Comparison of ENCODE assay signal across 21 cellular contexts in the genomic region with DNA sequence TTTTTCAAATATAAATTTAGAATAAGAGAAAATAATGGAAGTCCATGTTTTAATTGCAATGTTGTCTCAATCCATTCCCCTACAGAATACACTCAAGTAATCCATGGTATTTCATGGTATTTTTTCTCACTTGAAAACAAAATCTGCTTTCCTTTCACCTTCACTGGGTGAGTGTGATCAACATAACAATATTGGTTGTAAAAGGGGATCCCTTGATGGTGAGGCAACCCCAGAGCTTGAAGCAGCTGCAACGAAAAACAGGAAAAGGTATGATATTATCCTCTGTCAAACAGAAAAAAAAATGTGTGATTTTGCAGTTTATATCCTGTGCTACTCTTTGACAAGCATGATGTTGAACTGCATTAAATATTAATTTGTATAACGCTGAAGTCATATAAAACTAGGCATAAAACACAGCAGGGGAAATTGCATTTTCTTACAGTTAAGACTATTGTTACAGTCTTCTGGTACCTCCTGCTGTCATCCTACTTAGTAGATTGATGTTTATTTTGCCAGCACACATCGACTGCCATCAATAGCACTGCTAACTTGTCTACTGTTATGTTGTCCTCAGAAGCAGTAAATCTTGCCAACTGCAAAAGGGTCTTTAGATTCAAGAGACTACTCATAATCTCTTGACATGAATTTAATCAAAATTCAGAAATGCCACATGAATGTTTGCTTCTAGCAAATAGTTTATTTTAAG.
DNase-seq lines count a peak whose midpoint lies in the region; ATAC-seq, FAIRE-seq and TF ChIP-seq lines count a peak whose summit lies in the region.
"Had no signal": no experiment of that assay in that cellular context is flagged by ENCODE, and none has a peak within 500 bp of the region (broad histone marks: within the 10 kb centered on the region; RNA-seq: fewer than 3 reads in every experiment).

No MANE protein-coding gene starts in this region.

- WGBS in H1 (ENCODE audit: extremely low coverage in 1 of 2, insufficient coverage in 1 of 2, insufficient read length in 1 of 2, insufficient replicate concordance in 2 of 2, low coverage in 1 of 2, low lambda C conversion rate in 2 of 2, missing lambda C conversion rate in 1 of 2), 2 experiments, result 3% methylated on average over 3 of the region's 3 CpGs; no CpG with 5 or more reads in 1 of the 2 experiments

- no peak overlapping the region for H2BK120ac ChIP-seq in H1 (replicated peaks; ENCODE audit: low read depth, low read length)

- H4K91ac ChIP-seq in H1 (replicated peaks; ENCODE audit: insufficient read length, low read length), result no peak overlapping the region

- no peak overlapping the region; the same call in 1 of the 2 replicates for H3K27ac ChIP-seq in H1 (ENCODE audit: low read depth, low read length)

- H2AFZ ChIP-seq in H1 (ENCODE audit: low read length), result no peak overlapping the region

- H3K79me1 ChIP-seq in H1 (ENCODE audit: low read depth, low read length), result no peaks in the 10 kb centered on the region

- POLR2A ChIA-PET in H1 (lab: Charles Lee; ENCODE audit: partially characterized antibody), result no interaction called here
- POLR2A ChIA-PET in activated CD8-positive, alpha-beta T cell treated with anti-CD3 and anti-CD28 coated beads, Interleukin-2, amount 10 ng/mL, durations not matched to agents 7 days and 5 days (lab: Charles Lee), result no interaction called here

- H2BK5ac ChIP-seq in H1 (ENCODE audit: low read depth, low read length), result no peak overlapping the region

- no peak overlapping the region for H4K8ac ChIP-seq in H1 (ENCODE audit: extremely low read depth, insufficient read depth, low read length)

- H2BK20ac ChIP-seq in H1 (ENCODE audit: low read length), result no peak overlapping the region

- no peak for TF ChIP-seq RAD21 in H1 (IDR thresholded peaks at IDR 0.05 in 1 of 2, conservative IDR thresholded peaks at IDR 0.05 in 1 of 2; ENCODE audit: low read depth in 2 of 2, low read length in 2 of 2)

- H2BK12ac ChIP-seq in H1 (ENCODE audit: low read depth, low read length), result no peak overlapping the region; the same call in 1 of the 2 replicates

- no peaks in the 10 kb centered on the region for H3K79me2 ChIP-seq in H1 (ENCODE audit: control insufficient read depth in 1 of 2, insufficient read depth in 2 of 2, low read length in 2 of 2)

- H3K23ac ChIP-seq in H1 (ENCODE audit: insufficient read length), result no peak overlapping the region

- H3K4ac ChIP-seq in H1 (replicated peaks; ENCODE audit: insufficient read length, low read depth, low read length), result no peak overlapping the region

- peak overlapping the region in 2 of 4 experiments; percentile 12 to 46; a peak in 3 of 8 replicates for H3K4me3 ChIP-seq in H1 (ENCODE audit: extremely low read depth in 1 of 4, insufficient read depth in 2 of 4, low read depth in 3 of 4, low read length in 4 of 4)

- H3K4me3 Mint-ChIP-seq in activated CD8-positive, alpha-beta T cell treated with anti-CD3 and anti-CD28 coated beads, Interleukin-2, amount 10 ng/mL, durations not matched to agents 7 days and 5 days, result no peak overlapping the region
- H3K4me3 Mint-ChIP-seq: B cell, T-cell had no signal

- H3K56ac ChIP-seq in H1 (replicated peaks; ENCODE audit: insufficient read length, low read depth, low read length), result no peak overlapping the region

- H4K5ac ChIP-seq in H1 (ENCODE audit: insufficient read length, low read depth, low read length), result peak overlapping the region; percentile 60

- H3K9me3 ChIP-seq in H1 (ENCODE audit: insufficient read depth in 2 of 2, low read depth in 1 of 2, low read length in 1 of 2), result peaks cover 0 to 2% of the 10 kb centered on the region in 2 experiments; a peak in 1 of 4 replicates
- H3K9me3 ChIP-seq: SK-N-SH had no signal

- no peaks in the 10 kb centered on the region for H4K20me1 ChIP-seq in H1 (replicated peaks in 1 of 2; ENCODE audit: control insufficient read depth in 1 of 2, insufficient read depth in 2 of 2, low read length in 2 of 2)

- TF ChIP-seq POLR2A in H1 (IDR thresholded peaks at IDR 0.05; ENCODE audit: control extremely low read depth in 1 of 2, low read depth in 2 of 2, low read length in 2 of 2), result no peak

- no peaks in the 10 kb centered on the region for H3K27me3 Mint-ChIP-seq in activated CD8-positive, alpha-beta T cell treated with anti-CD3 and anti-CD28 coated beads, Interleukin-2, amount 10 ng/mL, durations not matched to agents 7 days and 5 days (ENCODE audit: low read depth)
- H3K27me3 Mint-ChIP-seq: B cell, T-cell had no signal

- no peaks in the 10 kb centered on the region for H3K36me3 Mint-ChIP-seq in activated CD8-positive, alpha-beta T cell treated with anti-CD3 and anti-CD28 coated beads, Interleukin-2, amount 10 ng/mL, durations not matched to agents 7 days and 5 days (ENCODE audit: low read depth)
- H3K36me3 Mint-ChIP-seq: T-cell had no signal

- no peak for ATAC-seq in activated CD8-positive, alpha-beta T cell treated with anti-CD3 and anti-CD28 coated beads, Interleukin-2, amount 10 ng/mL, durations not matched to agents 7 days and 5 days
- ATAC-seq: Right ventricle myocardium inferior, T-cell had no signal

- CTCF ChIA-PET in H1 (lab: Charles Lee; ENCODE audit: partially characterized antibody), result interaction anchor here (0.6 to 0.8 kb wide), 3 partner anchors 43 to 1912 kb away, joined by 3 to 5 read pairs (median 3); no protein-coding TSS in a partner anchor
- CTCF ChIA-PET in activated CD8-positive, alpha-beta T cell treated with anti-CD3 and anti-CD28 coated beads, Interleukin-2, amount 10 ng/mL, durations not matched to agents 7 days and 5 days (lab: Charles Lee), result no interaction called here

- no peaks in the 10 kb centered on the region for H3K27me3 ChIP-seq in H1 (replicated peaks in 1 of 4; ENCODE audit: control insufficient read depth in 3 of 4, extremely low read depth in 1 of 4, insufficient read depth in 3 of 4, low read length in 3 of 4)

- peak; percentile 77 for FAIRE-seq in H1 (lab: Jason Lieb, UNC)
- FAIRE-seq: G401.6, RCC 7860 had no signal

- TF ChIP-seq CTCF in H1 (IDR thresholded peaks at IDR 0.05; ENCODE audit: control extremely low read depth in 1 of 3, insufficient read depth in 1 of 3, low read depth in 1 of 3, low read length in 3 of 3), result no peak
- no peak for TF ChIP-seq CTCF in GM10266 (IDR thresholded peaks at IDR 0.05; ENCODE audit: control insufficient read depth, insufficient read depth, low read depth, missing control alignments)

- peak overlapping the region; percentile 3 to 64 for H3K4me2 ChIP-seq in H1 (ENCODE audit: insufficient read depth in 1 of 2, low read depth in 2 of 2, low read length in 2 of 2)
- H3K4me2 ChIP-seq: SK-N-SH had no signal

- H2BK15ac ChIP-seq in H1 (ENCODE audit: low read length), result no peak overlapping the region

- H3K4me1 Mint-ChIP-seq in activated CD8-positive, alpha-beta T cell treated with anti-CD3 and anti-CD28 coated beads, Interleukin-2, amount 10 ng/mL, durations not matched to agents 7 days and 5 days (ENCODE audit: low read depth), result no peaks in the 10 kb centered on the region
- H3K4me1 Mint-ChIP-seq: B cell, T-cell had no signal

- TF ChIP-seq EP300 in H1 (IDR thresholded peaks at IDR 0.05; ENCODE audit: borderline replicate concordance in 1 of 2, low read depth in 2 of 2, low read length in 2 of 2), result no peak

- no peaks in the 10 kb centered on the region for H3K9me3 Mint-ChIP-seq in activated CD8-positive, alpha-beta T cell treated with anti-CD3 and anti-CD28 coated beads, Interleukin-2, amount 10 ng/mL, durations not matched to agents 7 days and 5 days (ENCODE audit: insufficient read depth)

- no peak overlapping the region for H2AK5ac ChIP-seq in H1 (ENCODE audit: low read depth, low read length)

- no peak overlapping the region for H3K9ac ChIP-seq in H1 (replicated peaks in 1 of 4; ENCODE audit: extremely low read depth in 1 of 4, low read depth in 3 of 4, low read length in 3 of 4)
- H3K9ac ChIP-seq: SK-N-SH had no signal

- H3K23me2 ChIP-seq in H1 (ENCODE audit: low read depth, low read length), result no peaks in the 10 kb centered on the region

- DNase-seq in COR-L47 (lab: John Stamatoyannopoulos, UW) (peak; percentile 35), NCI-H1417 (lab: John Stamatoyannopoulos, UW) (peak; percentile 57 to 83 (median 73)), NCI-H69 (lab: John Stamatoyannopoulos, UW) (peak; percentile 56), H1 (ENCODE audit: low read depth in 1 of 2, low spot score in 2 of 2) (no peak), SKM-1 (lab: John Stamatoyannopoulos, UW; ENCODE audit: unreplicated experiment) (no peak), GM10266 (ENCODE audit: extremely low spot score) (no peak)
- no peak for DNase-seq in stimulated activated CD8-positive, alpha-beta memory T cell treated with anti-CD3 and anti-CD28 coated beads, Interleukin-4, amount 100 ng/mL, for 48 hours
- DNase-seq in activated CD8-positive, alpha-beta T cell treated with anti-CD3 and anti-CD28 coated beads, Interleukin-2, amount 10 ng/mL, durations not matched to agents 7 days and 5 days, result no peak
- DNase-seq: DMS 273 treated with DMSO at 0.1 percent for 48 hours, HCEC 1CT, KG1, MV-4-11, NCI-H1436, NCI-H2029 treated with DMSO at 0.1 percent for 48 hours, NCI-H524, SK-N-SH, T-cell had no signal

- H3K36me3 ChIP-seq in H1 (ENCODE audit: control insufficient read depth in 2 of 4, insufficient read depth in 4 of 4, low read length in 3 of 4), result no peaks in the 10 kb centered on the region

- no peak overlapping the region for H3K14ac ChIP-seq in H1 (ENCODE audit: insufficient read length)

- peaks cover 0 to 12% (median 5%) of the 10 kb centered on the region in 4 experiments; a peak in 4 of 7 replicates for H3K4me1 ChIP-seq in H1 (replicated peaks in 1 of 4; ENCODE audit: control insufficient read depth in 3 of 4, insufficient read depth in 4 of 4, low read length in 3 of 4)

- H3K18ac ChIP-seq in H1 (ENCODE audit: extremely low read depth, low read length), result no peak overlapping the region

- no peak overlapping the region for H3K27ac Mint-ChIP-seq in activated CD8-positive, alpha-beta T cell treated with anti-CD3 and anti-CD28 coated beads, Interleukin-2, amount 10 ng/mL, durations not matched to agents 7 days and 5 days
- H3K27ac Mint-ChIP-seq: B cell, T-cell had no signal

Comparison
In these comparisons a context has a peak if more than half of its experiments do, and no peak if none do; other contexts are left out.
1. DNase-seq: peak in COR-L47 (single experiment), NCI-H1417 (3 of 3) and NCI-H69 (single experiment); none in H1 (0 of 2), stimulated activated CD8-positive, alpha-beta memory T cell treated with anti-CD3 and anti-CD28 coated beads, Interleukin-4, amount 100 ng/mL, for 48 hours (single experiment), SKM-1 (single experiment), GM10266 (single experiment) and activated CD8-positive, alpha-beta T cell treated with anti-CD3 and anti-CD28 coated beads, Interleukin-2, amount 10 ng/mL, durations not matched to agents 7 days and 5 days (single experiment).